ENCODE assay signal across 8 cellular contexts in the genomic region with DNA sequence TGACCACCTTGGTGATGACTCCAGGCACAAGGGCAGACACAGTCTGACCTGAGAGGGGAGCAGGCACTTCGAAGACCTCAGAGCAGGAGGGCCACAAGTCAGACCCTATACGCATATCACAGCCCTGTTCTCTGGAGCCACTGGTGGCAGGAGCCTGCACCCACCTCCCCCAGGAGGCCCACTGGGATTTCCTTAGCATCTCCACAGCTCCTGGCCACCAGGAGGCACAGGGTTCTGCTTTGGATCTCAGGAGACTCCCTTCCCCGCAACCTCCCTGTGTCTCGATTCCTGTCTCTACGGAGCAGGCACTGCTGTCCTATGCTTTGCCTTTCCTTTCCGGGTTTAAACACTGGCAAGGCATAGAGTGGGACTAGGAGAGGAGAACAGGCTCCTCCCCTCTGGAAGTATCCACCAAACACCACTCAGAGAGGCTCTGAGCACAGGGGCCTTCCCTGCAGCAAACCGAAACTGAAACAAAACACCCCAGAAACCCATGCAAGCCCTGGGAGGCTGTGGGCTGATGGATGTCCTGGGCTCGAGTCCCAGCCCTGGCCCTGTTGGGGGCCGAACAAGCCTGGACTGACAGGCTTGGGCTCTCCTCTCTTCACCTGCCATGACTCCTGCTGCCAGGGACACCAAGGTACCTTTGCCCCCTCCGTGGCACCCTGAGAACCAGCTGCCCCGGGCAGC.
DNase-seq lines count a peak whose midpoint lies in the region; ATAC-seq and TF ChIP-seq lines count a peak whose summit lies in the region.

No MANE protein-coding gene starts in this region.

- CTCF ChIA-PET in Calu3 (lab: Charles Lee), result interaction anchor here (0.9 kb wide), 1 partner anchor 26 kb away, joined by 4 read pairs; no protein-coding TSS in a partner anchor

- H3K27me3 ChIP-seq in left lung, result no peaks in the 10 kb centered on the region

- peaks cover 0 to 24% of the 10 kb centered on the region in 2 donors for H3K36me3 ChIP-seq in left lung

- H3K27ac Mint-ChIP-seq in Calu3 (ENCODE audit: unreplicated experiment), result peak overlapping the region; percentile 86

- H3K4me3 ChIP-seq in left lung, result peak overlapping the region; percentile 61 to 81

- peak overlapping the region; percentile 92 for H3K4me3 Mint-ChIP-seq in Calu3 (ENCODE audit: low read depth, unreplicated experiment)

- DNase-seq in Calu3, result peak; percentile 65
- peak; percentile 80 for DNase-seq in HT1080 (ENCODE audit: low read depth)
- peak; percentile 54 for DNase-seq in activated CD4-positive, CD25-positive, alpha-beta regulatory T cell treated with anti-CD3 and anti-CD28 coated beads, Interleukin-2, amount 50 U/mL, for 72 hours
- DNase-seq in cerebellum (ENCODE audit: low spot score), result peak; percentile 85
- DNase-seq in left lung, result peak in 1 of 2 donors; percentile 78
- peak; percentile 40 to 54 for DNase-seq in stimulated activated CD4-positive, alpha-beta T cell treated with anti-CD3 and anti-CD28 coated beads, Interleukin-4, amount 100 ng/mL, for 48 hours (ENCODE audit: low read depth in 2 of 2)

- no peak for TF ChIP-seq CTCF in Calu3 (IDR thresholded peaks at IDR 0.05; ENCODE audit: unreplicated experiment)
- no peak for TF ChIP-seq CTCF in left lung (IDR thresholded peaks at IDR 0.05)

- peaks cover 9% of the 10 kb centered on the region for H3K4me1 Mint-ChIP-seq in Calu3 (ENCODE audit: low read depth, unreplicated experiment)

- peak overlapping the region; percentile 80 to 85 for H3K27ac ChIP-seq in left lung

- ATAC-seq in GM19452 (IDR thresholded peaks at IDR 0.05; ENCODE audit: unreplicated experiment), result peak; percentile 88
- peak; percentile 87 for ATAC-seq in left lung
- no peak for ATAC-seq in HG02970 (IDR thresholded peaks at IDR 0.05; ENCODE audit: low FRiP score, unreplicated experiment)

- H3K27me3 Mint-ChIP-seq in Calu3 (ENCODE audit: unreplicated experiment), result no peaks in the 10 kb centered on the region

- H3K4me1 ChIP-seq in left lung, result peaks cover 4 to 33% of the 10 kb centered on the region in 2 donors

- intact Hi-C loops in Calu3 (cut with micrococcal nuclease; ENCODE audit: unreplicated experiment) (no loop called here), left lung (cut with DNase I) (no loop called here)

- H3K9me3 ChIP-seq in left lung, result no peaks in the 10 kb centered on the region

- H3K36me3 Mint-ChIP-seq in Calu3 (ENCODE audit: insufficient read depth, unreplicated experiment), result peaks cover 15% of the 10 kb centered on the region

- TSS peak; percentile 51 for BruUV-seq in Calu3 (replicated peaks; lab: Mats Ljungman, UMichigan)

- no peaks in the 10 kb centered on the region for H3K9me3 Mint-ChIP-seq in Calu3 (ENCODE audit: low read depth, unreplicated experiment)
